ENCODE assay signal across 1 cellular context in the genomic region with DNA sequence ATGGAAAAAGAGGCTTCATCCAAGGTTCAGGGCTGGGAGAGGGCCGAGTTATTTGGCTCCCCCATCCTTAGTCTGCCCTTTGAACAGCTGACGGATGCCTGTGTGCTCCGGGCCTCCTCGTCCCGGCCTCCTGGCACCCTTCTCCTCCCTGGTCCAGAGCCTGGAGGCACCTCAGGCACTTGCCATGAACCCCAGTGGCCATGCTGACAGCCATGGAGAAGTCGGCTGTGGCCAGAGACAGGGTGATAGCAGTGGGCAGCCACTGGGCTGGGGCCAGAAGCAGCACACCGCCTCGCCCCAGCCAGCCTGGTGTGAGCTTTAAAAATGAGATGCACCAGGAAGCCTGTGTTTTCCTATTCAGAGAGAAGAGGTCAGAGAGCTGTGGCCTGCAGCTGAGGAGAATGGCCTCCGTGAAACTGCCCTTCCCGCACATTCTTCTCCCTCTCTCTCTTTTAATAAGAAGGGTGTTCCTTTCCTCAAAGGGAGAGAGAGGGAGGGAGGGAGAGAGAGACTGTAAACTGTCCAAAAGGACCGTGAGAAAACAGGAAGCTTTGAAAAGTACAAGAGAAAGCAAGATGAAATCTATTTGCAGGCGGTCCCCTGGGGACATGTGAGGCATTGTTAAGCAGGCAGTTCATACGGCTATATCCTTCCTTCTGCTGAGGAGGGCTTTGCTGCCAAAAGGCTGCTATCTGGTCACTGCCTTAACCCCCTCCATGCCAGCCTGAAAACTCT.
TF ChIP-seq lines count a peak whose summit lies in the region.

No MANE protein-coding gene starts in this region.

TF ChIP-seq in GM23338, 12 proteins besides CTCF, POLR2A, EP300 and RAD21 (continued from another document):
- TF ChIP-seq POLR2AphosphoS5 (IDR thresholded peaks at IDR 0.05; ENCODE audit: low read depth) = no peak
- TF ChIP-seq EZH2phosphoT487 (IDR thresholded peaks at IDR 0.05; ENCODE audit: unreplicated experiment) = no peak
- TF ChIP-seq STAT1 (IDR thresholded peaks at IDR 0.05; ENCODE audit: unreplicated experiment) = no peak
TF ChIP-seq in GM23338: peak in this region for 0.
